In genomic region chr10:133309720-133310398, GRCh38 we compare ENCODE assay signal across 9 cellular contexts. TPM values are rescaled to one million over a fixed set of nuclear protein-coding genes. Genes with fewer than 3 reads are reported as not detected.
DNase-seq lines count a peak whose midpoint lies in the region; ATAC-seq and TF ChIP-seq lines count a peak whose summit lies in the region.
"Had no signal": no experiment of that assay in that cellular context is flagged by ENCODE, and none has a peak within 500 bp of the region (broad histone marks: within the 10 kb centered on the region; RNA-seq: fewer than 3 reads in every experiment).

No MANE protein-coding gene starts in this region.

- no peak overlapping the region for H2AFZ ChIP-seq in H9 (ENCODE audit: low read length)

- H4K5ac ChIP-seq in H9 (ENCODE audit: insufficient read length, low read depth, low read length): no peak overlapping the region

- peaks cover 7% of the 10 kb centered on the region; the same call in 1 of the 2 replicates for H3K79me2 ChIP-seq in H9 (ENCODE audit: insufficient read depth, low read length)

- peaks cover 6% of the 10 kb centered on the region for H3K79me1 ChIP-seq in H9 (ENCODE audit: insufficient read depth, low read depth, low read length, poor library complexity, severe bottlenecking)

- H3K23me2 ChIP-seq in H9 (ENCODE audit: insufficient read length, low read depth, low read length, poor library complexity, severe bottlenecking): peaks cover 9% of the 10 kb centered on the region

- no peak overlapping the region for H4K91ac ChIP-seq in H9 (ENCODE audit: insufficient read length, low read depth, low read length)

- H4K8ac ChIP-seq in H9 (replicated peaks; ENCODE audit: insufficient read length, low read depth, low read length): no peak overlapping the region

- peak overlapping the region; percentile 91 for H3K4me2 ChIP-seq in H9 (ENCODE audit: insufficient read depth, insufficient read length, low read length)

- no CpG with 5 or more reads among the region's 33 CpGs for WGBS in H9 (ENCODE audit: extremely low coverage, insufficient read length, low lambda C conversion rate)
- 96% methylated on average over 33 of the region's 33 CpGs for WGBS in ectodermal cell, 2 experiments

- H3K27me3 ChIP-seq in H9 (ENCODE audit: insufficient read depth, low read length): no peaks in the 10 kb centered on the region
- H3K27me3 ChIP-seq in ectodermal cell (ENCODE audit: control insufficient read depth, insufficient read depth, low read length, poor library complexity, severe bottlenecking): no peaks in the 10 kb centered on the region
- H3K27me3 ChIP-seq: heart left ventricle had no signal

- H3K4me1 Mint-ChIP-seq in H9 (peaks cover 11 to 14% of the 10 kb centered on the region in 2 experiments), progenitor cell of endocrine pancreas (ENCODE audit: low read depth) (peaks cover 8% of the 10 kb centered on the region)

- no peak overlapping the region for H2BK20ac ChIP-seq in H9 (ENCODE audit: low read depth, low read length, poor library complexity, severe bottlenecking)

- no peak for ATAC-seq in HG02759 (IDR thresholded peaks at IDR 0.05; ENCODE audit: unreplicated experiment)

- H3K36me3 ChIP-seq in ectodermal cell (ENCODE audit: control insufficient read depth, insufficient read depth, low read length): peaks cover 10% of the 10 kb centered on the region

- H3K4me1 ChIP-seq in H9 (ENCODE audit: insufficient read depth, low read length): no peaks in the 10 kb centered on the region
- no peaks in the 10 kb centered on the region for H3K4me1 ChIP-seq in ectodermal cell (ENCODE audit: control insufficient read depth, insufficient read depth, low read length)

- no peak overlapping the region for H2BK120ac ChIP-seq in H9 (ENCODE audit: low read depth, low read length, poor library complexity, severe bottlenecking)

- no peak overlapping the region for H3K18ac ChIP-seq in H9 (ENCODE audit: insufficient read length, low read depth, low read length)

- peak overlapping the region; percentile 79 to 93 for H3K4me3 Mint-ChIP-seq in H9
- peak overlapping the region; percentile 75 for H3K4me3 Mint-ChIP-seq in progenitor cell of endocrine pancreas (ENCODE audit: low read depth)

- H3K27me3 Mint-ChIP-seq in H9 (ENCODE audit: low read depth) (no peaks in the 10 kb centered on the region; the same call in 1 of the 2 replicates), progenitor cell of endocrine pancreas (no peaks in the 10 kb centered on the region)

- H3K14ac ChIP-seq in H9 (ENCODE audit: insufficient read depth, low read length): no peak overlapping the region

- H3K56ac ChIP-seq in H9 (ENCODE audit: insufficient read length, low read depth, low read length): no peak overlapping the region

- H2BK5ac ChIP-seq in H9 (ENCODE audit: insufficient read length, low read length): no peak overlapping the region

- H3K4me3 ChIP-seq in ectodermal cell (ENCODE audit: insufficient read depth, low read depth, low read length): peak overlapping the region; percentile 96

- no peak overlapping the region for H2BK12ac ChIP-seq in H9 (ENCODE audit: insufficient read length, low read depth, low read length)

- H3K27ac Mint-ChIP-seq in H9 (peak overlapping the region in 1 of 3 experiments; percentile 67; a peak in 1 of 7 replicates), progenitor cell of endocrine pancreas (no peak overlapping the region)

- H3K9me3 Mint-ChIP-seq in H9 (no peaks in the 10 kb centered on the region; a peak in 3 of 5 replicates), progenitor cell of endocrine pancreas (ENCODE audit: low read depth) (no peaks in the 10 kb centered on the region)

- H3K23ac ChIP-seq in H9 (ENCODE audit: insufficient read length, low read depth, low read length): no peak overlapping the region

- no peak overlapping the region for H3K4ac ChIP-seq in H9 (ENCODE audit: low read depth, low read length)

- DNase-seq in H9: no peak
- DNase-seq in NCI-H510A treated with DMSO at 0.1 percent for 48 hours (lab: John Stamatoyannopoulos, UW): peak; percentile 73
- no peak for DNase-seq in progenitor cell of endocrine pancreas (ENCODE audit: low spot score, unreplicated experiment)
- no peak for DNase-seq in anterior cingulate cortex (lab: John Stamatoyannopoulos, UW)
- DNase-seq in NCI-H1930 (lab: John Stamatoyannopoulos, UW): no peak
- DNase-seq in NCI-H446 treated with DMSO at 0.1 percent for 48 hours (lab: John Stamatoyannopoulos, UW): no peak

- no peaks in the 10 kb centered on the region for H3K9me3 ChIP-seq in H9 (ENCODE audit: control insufficient read depth, low read depth, low read length)
- H3K9me3 ChIP-seq in ectodermal cell (ENCODE audit: control insufficient read depth, low read length): no peaks in the 10 kb centered on the region
- H3K9me3 ChIP-seq: heart left ventricle had no signal

- no peak for TF ChIP-seq CTCF in H9 (conservative IDR thresholded peaks at IDR 0.05)
- TF ChIP-seq CTCF in progenitor cell of endocrine pancreas (IDR thresholded peaks at IDR 0.05; ENCODE audit: unreplicated experiment): no peak

- H2AK5ac ChIP-seq in H9 (ENCODE audit: insufficient read length, low read length): no peak overlapping the region

- H3K9ac ChIP-seq in H9 (ENCODE audit: extremely low read depth, insufficient read length, low read length): no peak overlapping the region

- H3K36me3 Mint-ChIP-seq in H9 (ENCODE audit: insufficient read depth in 1 of 3, low read depth in 3 of 3) (peaks cover 4 to 34% (median 19%) of the 10 kb centered on the region in 3 experiments), progenitor cell of endocrine pancreas (ENCODE audit: insufficient read depth) (peaks cover 3% of the 10 kb centered on the region)

- H4K20me1 ChIP-seq in H9 (ENCODE audit: control insufficient read depth, insufficient read depth, insufficient read length): no peaks in the 10 kb centered on the region

- H3K27ac ChIP-seq in H9 (ENCODE audit: insufficient read length, low read depth, low read length): no peak overlapping the region
- no peak overlapping the region for H3K27ac ChIP-seq in ectodermal cell (ENCODE audit: insufficient read depth, low read depth, low read length, poor library complexity, severe bottlenecking)

- no peak overlapping the region for H3T11ph ChIP-seq in H9 (ENCODE audit: low read length)

- no peak overlapping the region for H2BK15ac ChIP-seq in H9 (ENCODE audit: low read depth, low read length)

RNA-seq across cellular contexts. Expression of gene ZNF511, which starts 1.1 kb away (rescaled TPM):
- total RNA-seq in H9 (2021): 83.6 and 89.4 TPM in 2 replicates
- 43.1 TPM for polyA plus RNA-seq in ectodermal cell (2013, experiment 1 of 4)
- 50.4 TPM for polyA plus RNA-seq in ectodermal cell (2013, experiment 2 of 4)
- 36.9 TPM for polyA plus RNA-seq in ectodermal cell (2013, experiment 3 of 4)
- 39.2 TPM for polyA plus RNA-seq in ectodermal cell (2013, experiment 4 of 4)
- total RNA-seq in progenitor cell of endocrine pancreas: 54.2 and 56.8 TPM in 2 replicates

RNA-seq across cellular contexts. Expression of gene TUBGCP2, which starts 1.2 kb away (rescaled TPM):
- total RNA-seq in H9 (2021) (52.4 and 53.5 TPM in 2 replicates), progenitor cell of endocrine pancreas (63.2 and 77.0 TPM in 2 replicates)
- polyA plus RNA-seq in ectodermal cell (2013, experiment 1 of 4): 57.5 TPM
- 59.4 TPM for polyA plus RNA-seq in ectodermal cell (2013, experiment 2 of 4)
- polyA plus RNA-seq in ectodermal cell (2013, experiment 3 of 4): 44.9 TPM
- 44.1 TPM for polyA plus RNA-seq in ectodermal cell (2013, experiment 4 of 4)

RNA-seq across cellular contexts. Expression of gene CALY, which starts 26.8 kb away (rescaled TPM):
- total RNA-seq in H9 (2021) (1.9 and 2.9 TPM in 2 replicates), progenitor cell of endocrine pancreas (2.3 and 2.5 TPM in 2 replicates)
- 0.96 TPM for polyA plus RNA-seq in ectodermal cell (2013, experiment 1 of 4)
- polyA plus RNA-seq in ectodermal cell (2013, experiment 2 of 4): 1.8 TPM
- 1.1 TPM for polyA plus RNA-seq in ectodermal cell (2013, experiment 3 of 4)
- 1.4 TPM for polyA plus RNA-seq in ectodermal cell (2013, experiment 4 of 4)
- polyA plus RNA-seq: heart left ventricle had no signal

RNA-seq across cellular contexts. Expression of gene ADAM8, which starts 33.2 kb away (rescaled TPM):
- total RNA-seq in H9 (2021) (4.5 and 5.4 TPM in 2 replicates), progenitor cell of endocrine pancreas (13.7 and 16.3 TPM in 2 replicates)
- 2.6 TPM for polyA plus RNA-seq in ectodermal cell (2013, experiment 1 of 4)
- polyA plus RNA-seq in ectodermal cell (2013, experiment 2 of 4): 2.1 TPM
- 1.5 TPM for polyA plus RNA-seq in ectodermal cell (2013, experiment 3 of 4)
- polyA plus RNA-seq in ectodermal cell (2013, experiment 4 of 4): 1.4 TPM

RNA-seq across cellular contexts. Expression of gene PRAP1, which starts 37.3 kb away (rescaled TPM):
- total RNA-seq in H9 (2021) (0.81 and 1.2 TPM in 2 replicates), progenitor cell of endocrine pancreas (0.62 TPM in 1 of 2 replicates, not detected in the other)
- not detected for polyA plus RNA-seq in ectodermal cell (2013, experiment 1 of 4)
- polyA plus RNA-seq in ectodermal cell (2013, experiment 2 of 4): 0.39 TPM
- not detected for polyA plus RNA-seq in ectodermal cell (2013, experiment 3 of 4)
- 0.32 TPM for polyA plus RNA-seq in ectodermal cell (2013, experiment 4 of 4)
- total RNA-seq: heart left ventricle had no signal
- polyA plus RNA-seq: heart left ventricle had no signal
